1 cellular context compared by ENCODE assay signal in the genomic region with DNA sequence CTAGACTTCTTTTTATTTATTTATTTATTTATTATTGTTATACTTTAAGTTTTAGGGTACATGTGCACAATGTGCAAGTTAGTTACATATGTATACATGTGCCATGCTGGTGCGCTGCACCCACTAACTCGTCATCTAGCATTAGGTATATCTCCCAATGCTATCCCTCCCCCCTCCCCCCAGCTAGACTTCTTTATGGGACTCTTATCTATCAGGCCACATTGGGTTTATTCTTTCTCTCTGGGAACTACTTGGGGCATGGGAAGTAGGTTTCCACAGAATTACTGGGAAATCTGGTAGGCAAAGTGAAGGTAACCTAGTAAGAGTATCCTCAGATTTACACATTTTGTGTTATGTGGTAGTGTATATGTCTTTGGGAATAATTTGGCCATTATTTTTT. TPM values are rescaled to one million over a fixed set of nuclear protein-coding genes. Genes with fewer than 3 reads are reported as not detected.
"Had no signal": no experiment of that assay in that cellular context is flagged by ENCODE, and none has a peak within 500 bp of the region (broad histone marks: within the 10 kb centered on the region; RNA-seq: fewer than 3 reads in every experiment).

No MANE protein-coding gene starts in this region.

RNA-seq across cellular contexts. Expression of a gene that starts 58.3 kb away (rescaled TPM):
- total RNA-seq: H7 had no signal
